In the genomic region with DNA sequence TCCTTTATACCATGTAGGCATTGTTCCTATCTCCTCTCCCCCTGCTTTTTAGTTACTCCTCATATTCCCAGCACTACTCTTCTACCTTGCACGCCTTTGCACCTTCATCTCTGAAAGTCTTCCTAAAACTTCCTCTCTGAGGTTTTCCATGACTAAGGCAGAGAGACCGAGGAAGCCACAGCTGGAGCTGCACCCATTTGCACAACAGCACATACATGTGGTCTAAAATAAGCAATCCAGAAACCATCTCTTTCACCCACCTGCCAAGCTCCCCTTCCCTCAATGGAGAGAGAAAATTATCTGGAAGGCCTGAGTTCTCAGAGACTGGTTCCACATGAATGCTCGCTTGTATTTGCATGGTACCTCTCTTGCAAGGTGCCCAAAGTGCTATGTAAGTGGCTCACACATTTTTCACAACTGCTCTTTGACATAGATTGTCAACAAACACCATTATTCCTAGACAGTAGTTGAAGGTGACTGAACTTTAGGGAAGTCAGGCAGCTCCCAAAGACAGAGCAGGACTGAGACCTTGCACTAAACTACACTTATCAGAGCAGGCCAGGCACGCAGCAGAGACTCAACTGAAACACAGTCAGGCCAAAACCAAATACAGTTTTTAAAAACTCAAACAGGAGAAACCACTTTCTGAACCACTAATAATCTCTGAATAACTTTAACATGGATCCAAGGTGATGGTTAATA, we compare ENCODE assay signal across 15 cellular contexts.
"Had no signal": no experiment of that assay in that cellular context is flagged by ENCODE, and none has a peak within 500 bp of the region (broad histone marks: within the 10 kb centered on the region; RNA-seq: fewer than 3 reads in every experiment).

No MANE protein-coding gene starts in this region.

- H3K27me3 ChIP-seq: cardiac muscle cell, ovary had no signal

- H3K36me3 ChIP-seq: cardiac muscle cell, gastroesophageal sphincter, ovary had no signal

- H3K4me3 ChIP-seq: cardiac muscle cell, gastroesophageal sphincter, lung, ovary had no signal

- H3K4me3 Mint-ChIP-seq: naive thymus-derived CD4-positive, alpha-beta T cell; stimulated activated naive CD8-positive, alpha-beta T cell treated with anti-CD3 and anti-CD28 coated beads, Interleukin-15, amount 100 ng/mL, for 72 hours had no signal

- H3K4me1 Mint-ChIP-seq: naive thymus-derived CD4-positive, alpha-beta T cell; stimulated activated naive CD8-positive, alpha-beta T cell treated with anti-CD3 and anti-CD28 coated beads, Interleukin-15, amount 100 ng/mL, for 72 hours had no signal

- H3K4me1 ChIP-seq: gastroesophageal sphincter had no signal

- ATAC-seq: gastroesophageal sphincter; left colon; naive thymus-derived CD4-positive, alpha-beta T cell; sciatic nerve; stimulated activated naive CD8-positive, alpha-beta T cell treated with anti-CD3 and anti-CD28 coated beads, Interleukin-15, amount 100 ng/mL, for 72 hours had no signal

- H3K36me3 Mint-ChIP-seq: naive thymus-derived CD4-positive, alpha-beta T cell; type B pancreatic cell had no signal

- H3K27me3 Mint-ChIP-seq: type B pancreatic cell had no signal

- H3K27ac ChIP-seq: cardiac muscle cell, gastroesophageal sphincter, ovary had no signal

- H3K27ac Mint-ChIP-seq: naive thymus-derived CD4-positive, alpha-beta T cell; stimulated activated naive CD8-positive, alpha-beta T cell treated with anti-CD3 and anti-CD28 coated beads, Interleukin-15, amount 100 ng/mL, for 72 hours had no signal

- H3K9me3 Mint-ChIP-seq: stimulated activated naive CD8-positive, alpha-beta T cell treated with anti-CD3 and anti-CD28 coated beads, Interleukin-15, amount 100 ng/mL, for 72 hours; type B pancreatic cell had no signal

- DNase-seq: activated CD4-positive, alpha-beta T cell treated with anti-CD3 and anti-CD28 coated beads, Interleukin-2, amount 50 U/mL, for 4 hours; activated CD4-positive, CD25-positive, alpha-beta regulatory T cell treated with anti-CD3 and anti-CD28 coated beads, Interleukin-2, amount 50 U/mL, for 72 hours; activated naive CD4-positive, alpha-beta T cell treated with Interleukin-2 at 50 U/mL for 16 hours; activated T-cell treated with anti-CD3 and anti-CD28 coated beads for 4 hours; erythroblast; left colon; naive thymus-derived CD4-positive, alpha-beta T cell; ovary; stimulated activated naive CD8-positive, alpha-beta T cell treated with anti-CD3 and anti-CD28 coated beads, Interleukin-15, amount 100 ng/mL, for 72 hours; T1000 had no signal

- H3K9me3 ChIP-seq: gastroesophageal sphincter, ovary had no signal
